Comparison of ENCODE assay signal across 23 cellular contexts in the genomic region with DNA sequence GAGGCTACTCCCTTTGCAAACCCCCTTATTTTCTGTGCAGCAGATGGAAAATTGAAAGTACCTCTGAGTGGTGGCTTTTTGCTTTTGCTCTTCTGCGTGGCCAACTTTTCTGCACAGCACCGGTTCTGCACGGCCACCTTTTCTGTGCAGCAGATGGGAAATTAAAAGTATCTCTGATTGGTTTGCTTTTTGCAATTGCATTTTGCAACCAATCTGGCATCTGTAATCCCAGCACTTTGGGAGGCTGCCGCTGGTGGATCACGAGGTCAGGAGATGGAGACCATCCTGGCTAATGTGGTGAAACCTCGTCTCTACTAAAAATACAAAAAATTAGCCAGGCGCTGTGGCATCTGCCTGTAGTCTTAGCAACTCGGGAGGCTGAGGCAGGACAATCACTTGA.
"Had no signal": no experiment of that assay in that cellular context is flagged by ENCODE, and none has a peak within 500 bp of the region (broad histone marks: within the 10 kb centered on the region; RNA-seq: fewer than 3 reads in every experiment).

No MANE protein-coding gene starts in this region.

- H3K4me3 ChIP-seq: MG63 had no signal

- H3K9me3 ChIP-seq: MG63 had no signal

- DNase-seq: IMR-90; Karpas-422; KG1; MG63; NCI-H1092; NCI-H1105 treated with DMSO at 0.1 percent for 48 hours; NCI-H1417 treated with DMSO at 0.1 percent for 48 hours; NCI-H146; NCI-H1694 treated with DMSO at 0.1 percent for 48 hours; NCI-H1930; NCI-H2081 treated with DMSO at 0.1 percent for 48 hours; NCI-H2171; NCI-H226; NCI-H446; NCI-H510A; NCI-H524 treated with DMSO at 0.1 percent for 48 hours; NCI-H69; NCI-H774; NK-92 treated with Interleukin-12 subunit alpha and Interleukin-12 subunit beta, amount 100 ng/mL, for 24 hours; PC-3; SHP77 had no signal

- H3K27me3 ChIP-seq: MG63 had no signal

- H3K27ac ChIP-seq: RWPE1 had no signal

- H3K36me3 ChIP-seq: MG63 had no signal

- ATAC-seq: Panc1, PC-3 had no signal
